20 cellular contexts compared by ENCODE assay signal in the genomic region with DNA sequence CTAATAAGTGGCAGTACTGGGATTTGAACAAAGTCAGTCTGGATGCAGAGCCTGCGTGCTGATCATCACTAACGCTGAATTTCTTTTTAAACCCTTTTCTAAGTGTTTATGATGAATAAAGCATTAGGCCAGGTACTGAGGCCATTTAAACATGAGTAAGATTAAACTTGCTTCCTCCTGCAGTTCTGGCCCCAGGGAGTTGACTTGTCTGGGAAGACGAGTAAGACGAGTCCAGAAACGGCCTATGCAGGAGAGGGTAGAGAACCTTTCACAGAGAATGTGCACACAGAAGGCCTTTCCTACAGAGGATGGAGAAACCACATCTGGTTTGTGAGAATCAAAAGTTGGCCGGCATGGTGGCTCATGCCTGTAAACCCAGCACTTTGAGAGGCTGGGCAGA.
"Had no signal": no experiment of that assay in that cellular context is flagged by ENCODE, and none has a peak within 500 bp of the region (broad histone marks: within the 10 kb centered on the region; RNA-seq: fewer than 3 reads in every experiment).

No MANE protein-coding gene starts in this region.

- H3K9me3 ChIP-seq: body of pancreas, colonic mucosa, esophagus muscularis mucosa, mucosa of descending colon, pancreas, right lobe of liver, thoracic aorta had no signal

- H3K27ac ChIP-seq: colonic mucosa, esophagus muscularis mucosa, pancreas, SK-N-MC, thoracic aorta had no signal

- H3K27me3 ChIP-seq: body of pancreas, colonic mucosa, esophagus muscularis mucosa, pancreas, right lobe of liver had no signal

- H3K36me3 ChIP-seq: colonic mucosa, esophagus muscularis mucosa, pancreas, right lobe of liver, thoracic aorta had no signal

- DNase-seq: activated CD4-positive, alpha-beta T cell treated with anti-CD3 and anti-CD28 coated beads, Interleukin-2, amount 10 ng/mL, durations not matched to agents 24 days and 14 days; activated CD4-positive, CD25-positive, alpha-beta regulatory T cell; activated CD8-positive, alpha-beta T cell treated with anti-CD3 and anti-CD28 coated beads for 36 hours; activated naive CD4-positive, alpha-beta T cell treated with Interleukin-2 at 50 U/mL for 16 hours; activated naive CD8-positive, alpha-beta T cell treated with anti-CD3 and anti-CD28 coated beads, Interleukin-2, amount 10 ng/mL, durations not matched to agents 7 days and 5 days; activated T-cell treated with anti-CD3 and anti-CD28 coated beads, Interleukin-2, amount 50 U/mL, for 24 hours; amygdala; body of pancreas; colonic mucosa; mucosa of descending colon; naive B cell; pancreas; right lobe of liver; small intestine; stimulated activated CD4-positive, alpha-beta T cell treated with anti-CD3 and anti-CD28 coated beads, Interleukin-4, amount 100 ng/mL, for 4 hours; stimulated activated naive B cell treated with anti-CD40 and anti-IgM and Interleukin-4, amounts not matched to agents 10 μg/mL and 1 μg/mL and 100 μg/mL, for 72 hours had no signal

- ATAC-seq: activated CD8-positive, alpha-beta T cell treated with anti-CD3 and anti-CD28 coated beads for 36 hours; body of pancreas; left lobe of liver; mucosa of descending colon; pancreas; stimulated activated naive B cell treated with anti-CD40 and anti-IgM and Interleukin-4, amounts not matched to agents 10 μg/mL and 1 μg/mL and 100 μg/mL, for 72 hours had no signal

- H3K4me3 ChIP-seq: body of pancreas, colonic mucosa, esophagus muscularis mucosa, mucosa of descending colon, pancreas, right lobe of liver, SK-N-MC, thoracic aorta had no signal

- H3K4me1 ChIP-seq: body of pancreas, colonic mucosa, pancreas, right lobe of liver had no signal
